In the genomic region with DNA sequence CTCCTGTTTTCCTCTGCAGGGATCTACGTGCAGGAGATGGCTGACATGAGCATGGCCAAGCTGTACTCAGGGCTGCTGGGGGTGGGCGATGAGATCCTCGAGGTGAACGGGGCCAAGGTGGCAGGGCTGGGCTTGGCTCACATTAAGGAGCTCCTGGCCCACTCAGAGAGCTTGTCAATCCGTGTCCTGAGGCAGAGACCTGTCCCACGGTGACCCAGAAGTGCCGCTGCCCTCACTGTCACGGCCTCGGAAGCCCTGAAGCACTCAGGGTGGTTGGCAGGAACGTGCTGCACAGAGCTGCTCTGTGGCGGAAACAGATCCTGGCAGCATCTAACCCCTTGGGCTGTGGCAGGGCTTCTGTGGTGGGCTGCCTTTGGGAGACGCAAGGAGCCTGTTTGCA, we compare ENCODE assay signal across 19 cellular contexts.
"Had no signal": no experiment of that assay in that cellular context is flagged by ENCODE, and none has a peak within 500 bp of the region (broad histone marks: within the 10 kb centered on the region; RNA-seq: fewer than 3 reads in every experiment).

No MANE protein-coding gene starts in this region.

- H3K9me3 ChIP-seq: heart left ventricle, lower lobe of right lung, ovary, suprapubic skin, tibial nerve had no signal

- H3K4me2 ChIP-seq: smooth muscle cell had no signal

- H3K4me3 ChIP-seq: dorsolateral prefrontal cortex, heart left ventricle, left lung, lower lobe of right lung, ovary, smooth muscle cell, suprapubic skin, tibial nerve had no signal

- H3K36me3 ChIP-seq: ovary had no signal

- ATAC-seq: heart left ventricle; left lung; lower lobe of right lung; right cardiac atrium; stimulated activated effector memory CD8-positive, alpha-beta T cell treated with anti-CD3 and anti-CD28 coated beads, Interleukin-12 subunit alpha, Interleukin-12 subunit beta, amount 100 ng/mL, for 72 hours; stimulated activated naive CD8-positive, alpha-beta T cell treated with anti-CD3 and anti-CD28 coated beads, Interleukin-15, Interleukin-2, amounts not matched to agents 100 U/mL and 50 U/mL, for 24 hours had no signal

- H3K27me3 ChIP-seq: dorsolateral prefrontal cortex, heart left ventricle, left lung, ovary, suprapubic skin, tibial nerve had no signal

- H3K27ac ChIP-seq: heart left ventricle, left lung, lower lobe of right lung, ovary, suprapubic skin, tibial nerve had no signal

- DNase-seq: central memory CD4-positive, alpha-beta T cell; cortex of kidney; effector CD8-positive, alpha-beta T cell; foreskin melanocyte; heart left ventricle; hippocampal formation; islet precursor cell; left lung; lower lobe of right lung; ovary; right cardiac atrium; stimulated activated CD4-positive, alpha-beta T cell treated with anti-CD3 and anti-CD28 coated beads, Interleukin-4, amount 100 ng/mL, for 1 hour; stimulated activated CD8-positive, alpha-beta memory T cell treated with anti-CD3 and anti-CD28 coated beads, Interleukin-4, amount 100 ng/mL, for 48 hours; stimulated activated naive CD8-positive, alpha-beta T cell treated with anti-CD3 and anti-CD28 coated beads, Interleukin-15, Interleukin-2, amounts not matched to agents 100 U/mL and 50 U/mL, for 24 hours had no signal
